In genomic region chr5:1295650-1296037, GRCh38 we compare ENCODE assay signal across 13 cellular contexts. TPM values are rescaled to one million over a fixed set of nuclear protein-coding genes. Genes with fewer than 3 reads are reported as not detected.
DNase-seq lines count a peak whose midpoint lies in the region; ATAC-seq and TF ChIP-seq lines count a peak whose summit lies in the region.
"Had no signal": no experiment of that assay in that cellular context is flagged by ENCODE, and none has a peak within 500 bp of the region (broad histone marks: within the 10 kb centered on the region; RNA-seq: fewer than 3 reads in every experiment).

No MANE protein-coding gene starts in this region.

- CTCF ChIA-PET in WTC11 (lab: Charles Lee): interaction anchor here (0.6 to 2.2 kb wide), 5 partner anchors 17 to 314 kb away, joined by 3 to 9 read pairs (median 3); no protein-coding TSS in a partner anchor

- H3K27ac ChIP-seq in iPS-20b (ENCODE audit: low read length) (no peak overlapping the region), testis (no peak overlapping the region)
- H3K27ac ChIP-seq: upper lobe of left lung had no signal

- H3K36me3 ChIP-seq in iPS-20b (ENCODE audit: insufficient read depth, low read depth, low read length): no peaks in the 10 kb centered on the region
- no peaks in the 10 kb centered on the region for H3K36me3 ChIP-seq in testis (ENCODE audit: low read depth, missing control alignments)
- H3K36me3 ChIP-seq: upper lobe of left lung had no signal

- TF ChIP-seq POLR2A in testis (IDR thresholded peaks at IDR 0.05): no peak

- H3K36me3 Mint-ChIP-seq in WTC11: no peaks in the 10 kb centered on the region; the same call in 1 of the 2 replicates

- DNase-seq in activated gamma-delta T cell treated with Interleukin-2 at 50 U/mL for 16 hours (peak; percentile 2), activated gamma-delta T cell (lab: John Stamatoyannopoulos, UW) (no peak), WTC11 (ENCODE audit: low spot score) (no peak), testis (no peak), hepatic stellate cell (ENCODE audit: low spot score) (no peak)
- DNase-seq: AML-193, NCI-H1105 treated with DMSO at 0.1 percent for 48 hours, NCI-H526 treated with DMSO at 0.1 percent for 48 hours had no signal

- H3K4me1 ChIP-seq in iPS-20b (ENCODE audit: insufficient read depth, low read length): no peaks in the 10 kb centered on the region; the same call in 1 of the 2 replicates
- H3K4me1 ChIP-seq in testis: no peaks in the 10 kb centered on the region

- H3K4me3 ChIP-seq in iPS-20b (ENCODE audit: low read length) (peak overlapping the region; percentile 70), testis (peak overlapping the region; percentile 2 to 18)
- H3K4me3 ChIP-seq: mucosa of descending colon had no signal

- H3K4me3 Mint-ChIP-seq in WTC11: peak overlapping the region; percentile 68

- 40 to 48% methylated on average over 1 to 21 of the region's 22 CpGs for WGBS in testis, 2 donors

- no peak for ATAC-seq in WTC11
- ATAC-seq in GM18868 (IDR thresholded peaks at IDR 0.05; ENCODE audit: unreplicated experiment): no peak
- ATAC-seq in GM18907 (IDR thresholded peaks at IDR 0.05; ENCODE audit: unreplicated experiment): no peak

- POLR2A ChIA-PET in WTC11 (lab: Charles Lee): interaction anchor here (1.5 kb wide), 1 partner anchor 43 kb away, joined by 3 read pairs; no protein-coding TSS in a partner anchor

- no peaks in the 10 kb centered on the region for H3K9me3 Mint-ChIP-seq in WTC11

- intact Hi-C loops in testis (cut with DNase I; ENCODE audit: low total_unique reads): no loop called here

- peaks cover 10% of the 10 kb centered on the region for H3K27me3 Mint-ChIP-seq in WTC11 (ENCODE audit: low read depth)

- H3K9me3 ChIP-seq in iPS-20b (ENCODE audit: insufficient read depth, low read depth, low read length) (no peaks in the 10 kb centered on the region), testis (no peaks in the 10 kb centered on the region)
- H3K9me3 ChIP-seq: mucosa of descending colon, upper lobe of left lung had no signal

- H3K4me1 Mint-ChIP-seq in WTC11: peaks cover 13% of the 10 kb centered on the region

- H3K27me3 ChIP-seq in iPS-20b (ENCODE audit: insufficient read depth, low read length) (peaks cover 15% of the 10 kb centered on the region), testis (no peaks in the 10 kb centered on the region)

- no peak for TF ChIP-seq CTCF in WTC11 (IDR thresholded peaks at IDR 0.05)
- no peak for TF ChIP-seq CTCF in testis (IDR thresholded peaks at IDR 0.05)

- H3K27ac Mint-ChIP-seq in WTC11: no peak overlapping the region

- H3K9ac ChIP-seq in iPS-20b (ENCODE audit: low read depth, low read length): no peak overlapping the region

TF ChIP-seq in WTC11, 78 proteins besides CTCF, POLR2A, EP300 and RAD21:
- TF ChIP-seq E2F4 (CRISPR knock-in tag; IDR thresholded peaks at IDR 0.05; ENCODE audit: borderline replicate concordance, low read depth) (no peak), MAX (CRISPR knock-in tag; IDR thresholded peaks at IDR 0.05) (0 out of 2 replicates have a peak, but pooled peaks have one; percentile 12)

RNA-seq across cellular contexts. Expression of gene TERT, which starts 0.8 kb away (rescaled TPM):
- total RNA-seq in WTC11 (2021): 40.4 to 42.9 TPM (median 40.5 TPM) in 3 replicates
- total RNA-seq in testis: 1 to 10 TPM; 4.4 to 5.5 TPM
- polyA plus RNA-seq in testis (ENCODE audit: insufficient read depth, low read depth, low replicate concordance): 2.1 TPM

RNA-seq across cellular contexts. Expression of gene CLPTM1L, which starts 49.3 kb away (rescaled TPM):
- total RNA-seq in WTC11 (2021) (73.4 to 92.8 TPM (median 73.8 TPM) in 3 replicates), testis (100 to 1,000 TPM; 150 to 170 TPM)
- polyA plus RNA-seq in testis (ENCODE audit: insufficient read depth, low read depth, low replicate concordance): 148 TPM
